ENCODE assay signal across 19 cellular contexts in genomic region chr4:112966701-112967100, GRCh38.
DNase-seq lines count a peak whose midpoint lies in the region; ATAC-seq and TF ChIP-seq lines count a peak whose summit lies in the region.
"Had no signal": no experiment of that assay in that cellular context is flagged by ENCODE, and none has a peak within 500 bp of the region (broad histone marks: within the 10 kb centered on the region; RNA-seq: fewer than 3 reads in every experiment).

No MANE protein-coding gene starts in this region.

- no peak overlapping the region for H3K4me3 Mint-ChIP-seq in GM23338
- peak overlapping the region; percentile 74 for H3K4me3 Mint-ChIP-seq in glutamatergic neuron (ENCODE audit: unreplicated experiment)
- no peak overlapping the region for H3K4me3 Mint-ChIP-seq in mesothelial cell of epicardium
- H3K4me3 Mint-ChIP-seq: CD4-positive, alpha-beta memory T cell; H9 had no signal

- ATAC-seq in GM23338: no peak
- ATAC-seq in GM18511 (IDR thresholded peaks at IDR 0.05; ENCODE audit: unreplicated experiment): no peak
- ATAC-seq: A549, HCT116 had no signal

- H3K79me1 ChIP-seq in neuronal stem cell (ENCODE audit: low read depth, low read length): no peaks in the 10 kb centered on the region

- H3K27me3 Mint-ChIP-seq in GM23338 (ENCODE audit: insufficient read depth, low read depth, poor library complexity) (no peaks in the 10 kb centered on the region), glutamatergic neuron (ENCODE audit: unreplicated experiment) (peaks cover 19% of the 10 kb centered on the region), mesothelial cell of epicardium (ENCODE audit: low read depth) (no peaks in the 10 kb centered on the region)

- no peaks in the 10 kb centered on the region for H3K79me2 ChIP-seq in GM23338 (replicated peaks; ENCODE audit: insufficient read depth)

- no peaks in the 10 kb centered on the region for H3F3A ChIP-seq in GM23338 (replicated peaks; ENCODE audit: low read depth)

- H4K20me1 ChIP-seq in GM23338 (replicated peaks; ENCODE audit: insufficient read depth): no peaks in the 10 kb centered on the region

- H3K9me3 Mint-ChIP-seq in GM23338 (peaks cover 9% of the 10 kb centered on the region; the same call in 2 of the 3 replicates), glutamatergic neuron (ENCODE audit: unreplicated experiment) (peaks cover 19% of the 10 kb centered on the region), mesothelial cell of epicardium (peaks cover 5% of the 10 kb centered on the region)

- H2AK5ac ChIP-seq in neuronal stem cell (ENCODE audit: low read depth, low read length): no peak overlapping the region

- no peaks in the 10 kb centered on the region for H3K4me1 Mint-ChIP-seq in GM23338
- peaks cover 55% of the 10 kb centered on the region for H3K4me1 Mint-ChIP-seq in glutamatergic neuron (ENCODE audit: low read depth, unreplicated experiment)
- H3K4me1 Mint-ChIP-seq in mesothelial cell of epicardium: no peaks in the 10 kb centered on the region
- H3K4me1 Mint-ChIP-seq: CD4-positive, alpha-beta memory T cell; H9 had no signal

- H3K9ac ChIP-seq in neuronal stem cell (ENCODE audit: low read depth, low read length, poor library complexity): no peak overlapping the region
- H3K9ac ChIP-seq: GM23248 had no signal

- H3K4me2 ChIP-seq in GM23338 (no peak overlapping the region), neuronal stem cell (ENCODE audit: insufficient read depth, low read length, poor library complexity, severe bottlenecking) (no peak overlapping the region)
- H3K4me2 ChIP-seq: A549 had no signal

- no peak overlapping the region for H2AFZ ChIP-seq in GM23338
- no peak overlapping the region for H2AFZ ChIP-seq in neuronal stem cell (ENCODE audit: low read length)
- H2AFZ ChIP-seq: GM23248 had no signal

- no peak overlapping the region for H3K27ac Mint-ChIP-seq in GM23338
- peak overlapping the region; percentile 96 for H3K27ac Mint-ChIP-seq in glutamatergic neuron (ENCODE audit: unreplicated experiment)
- no peak overlapping the region for H3K27ac Mint-ChIP-seq in mesothelial cell of epicardium
- H3K27ac Mint-ChIP-seq: CD4-positive, alpha-beta memory T cell had no signal

- WGBS in neuronal stem cell (ENCODE audit: extremely low coverage in 2 of 2, insufficient read length in 2 of 2, insufficient replicate concordance in 1 of 2), 2 donors: no CpG with 5 or more reads among the region's 1 CpG

- DNase-seq in GM23338 (ENCODE audit: low spot score) (no peak), NCI-H82 treated with DMSO at 0.1 percent for 48 hours (lab: John Stamatoyannopoulos, UW; ENCODE audit: unreplicated experiment) (peak; percentile 75), glutamatergic neuron (no peak), neuronal stem cell (ENCODE audit: low spot score) (peak; percentile 51), mesothelial cell of epicardium (ENCODE audit: low spot score in 2 of 2, unreplicated experiment in 2 of 2) (no peak), activated gamma-delta T cell (lab: John Stamatoyannopoulos, UW) (no peak)
- DNase-seq: 8988T; C1 segment of cervical spinal cord; Calu3; CD4-positive, alpha-beta memory T cell; COR-L47; DMS53; DMS79 treated with DMSO at 0.1 percent for 48 hours; GF-D8; GM23248; H9 had no signal

- no peak overlapping the region for H3K14ac ChIP-seq in neuronal stem cell (ENCODE audit: low read length)

- H3K4me1 ChIP-seq in GM23338 (ENCODE audit: insufficient read depth): no peaks in the 10 kb centered on the region
- H3K4me1 ChIP-seq in neuronal stem cell (ENCODE audit: control insufficient read depth in 2 of 2, insufficient read depth in 1 of 2, low read depth in 1 of 2, low read length in 2 of 2): peaks cover 3 to 8% of the 10 kb centered on the region in 2 donors
- H3K4me1 ChIP-seq: A549 had no signal

- no peak overlapping the region for H3K4ac ChIP-seq in neuronal stem cell (ENCODE audit: low read length)

- H3K36me3 Mint-ChIP-seq in GM23338 (ENCODE audit: low read depth): peaks cover 6% of the 10 kb centered on the region; the same call in 2 of the 3 replicates
- peaks cover 9% of the 10 kb centered on the region for H3K36me3 Mint-ChIP-seq in glutamatergic neuron (ENCODE audit: unreplicated experiment)
- no peaks in the 10 kb centered on the region for H3K36me3 Mint-ChIP-seq in mesothelial cell of epicardium
- H3K36me3 Mint-ChIP-seq: CD4-positive, alpha-beta memory T cell had no signal

- H4K8ac ChIP-seq in neuronal stem cell (ENCODE audit: low read depth, low read length): no peak overlapping the region

- H3K36me3 ChIP-seq in GM23338 (ENCODE audit: insufficient read depth) (0 out of 2 replicates have a peak, but pooled peaks cover 5% of the 10 kb centered on the region), neuronal stem cell (replicated peaks in 1 of 2; ENCODE audit: control insufficient read depth in 2 of 2, insufficient read depth in 2 of 2, low read length in 2 of 2) (no peaks in the 10 kb centered on the region)

- H3K27ac ChIP-seq in GM23338 (ENCODE audit: low read depth) (0 out of 2 replicates have a peak overlapping the region, but pooled peaks have one; percentile 24), neuronal stem cell (replicated peaks; ENCODE audit: low read length) (no peak overlapping the region)
- H3K27ac ChIP-seq: A549, GM23248 had no signal

- H3K9me2 ChIP-seq in GM23338 (ENCODE audit: insufficient read depth): no peaks in the 10 kb centered on the region

- H2BK12ac ChIP-seq in neuronal stem cell (ENCODE audit: low read length): no peak overlapping the region

- H2BK15ac ChIP-seq in neuronal stem cell (ENCODE audit: low read length): no peak overlapping the region

- H3K27me3 ChIP-seq in GM23338 (ENCODE audit: insufficient read depth) (no peaks in the 10 kb centered on the region), neuronal stem cell (ENCODE audit: control insufficient read depth in 3 of 3, insufficient read depth in 3 of 3, low read depth in 1 of 3, low read length in 3 of 3) (no peaks in the 10 kb centered on the region)

- no peak overlapping the region for H4K91ac ChIP-seq in neuronal stem cell (ENCODE audit: low read depth, low read length, poor library complexity)

- H3K18ac ChIP-seq in neuronal stem cell (ENCODE audit: low read length): no peak overlapping the region

- no peaks in the 10 kb centered on the region for H3K9me3 ChIP-seq in neuronal stem cell (replicated peaks in 1 of 2; ENCODE audit: control insufficient read depth in 2 of 2, insufficient read depth in 1 of 2, low read depth in 1 of 2, low read length in 2 of 2)
- H3K9me3 ChIP-seq: A549 had no signal

- H3K23ac ChIP-seq in neuronal stem cell (ENCODE audit: low read depth, low read length, poor library complexity): no peak overlapping the region

- H3K4me3 ChIP-seq in GM23338 (no peak overlapping the region), neuronal stem cell (ENCODE audit: low read length in 2 of 2) (no peak overlapping the region)
- H3K4me3 ChIP-seq: A549, GM23248 had no signal

- no peak overlapping the region for H2BK5ac ChIP-seq in neuronal stem cell (ENCODE audit: low read length)

- TF ChIP-seq CTCF in GM23338 (conservative IDR thresholded peaks at IDR 0.05; ENCODE audit: low read depth in 2 of 2) (no peak), glutamatergic neuron (IDR thresholded peaks at IDR 0.05; ENCODE audit: partially characterized antibody, unreplicated experiment) (no peak), mesothelial cell of epicardium (IDR thresholded peaks at IDR 0.05; ENCODE audit: unreplicated experiment) (no peak)

- H2BK120ac ChIP-seq in neuronal stem cell (ENCODE audit: low read depth, low read length): no peak overlapping the region

TF ChIP-seq in GM23338, 12 proteins besides CTCF, POLR2A, EP300 and RAD21 (continues in another document):
- TF ChIP-seq JUNB (IDR thresholded peaks at IDR 0.05; ENCODE audit: unreplicated experiment): no peak
- no peak for TF ChIP-seq EZH2 (IDR thresholded peaks at IDR 0.05; ENCODE audit: low read depth, unreplicated experiment)
- TF ChIP-seq REST (IDR thresholded peaks at IDR 0.05; ENCODE audit: unreplicated experiment): no peak
- TF ChIP-seq POLR2AphosphoS5 (IDR thresholded peaks at IDR 0.05; ENCODE audit: low read depth): no peak
- no peak for TF ChIP-seq NANOG (IDR thresholded peaks at IDR 0.05; ENCODE audit: borderline replicate concordance)

Comparison
In these comparisons a context has a peak if more than half of its experiments do, and no peak if none do; other contexts are left out.
1. DNase-seq: peak in NCI-H82 treated with DMSO at 0.1 percent for 48 hours (single experiment) and neuronal stem cell (single experiment); none in GM23338 (single experiment), glutamatergic neuron (single experiment), mesothelial cell of epicardium (0 of 2) and activated gamma-delta T cell (single experiment).